In the genomic region with DNA sequence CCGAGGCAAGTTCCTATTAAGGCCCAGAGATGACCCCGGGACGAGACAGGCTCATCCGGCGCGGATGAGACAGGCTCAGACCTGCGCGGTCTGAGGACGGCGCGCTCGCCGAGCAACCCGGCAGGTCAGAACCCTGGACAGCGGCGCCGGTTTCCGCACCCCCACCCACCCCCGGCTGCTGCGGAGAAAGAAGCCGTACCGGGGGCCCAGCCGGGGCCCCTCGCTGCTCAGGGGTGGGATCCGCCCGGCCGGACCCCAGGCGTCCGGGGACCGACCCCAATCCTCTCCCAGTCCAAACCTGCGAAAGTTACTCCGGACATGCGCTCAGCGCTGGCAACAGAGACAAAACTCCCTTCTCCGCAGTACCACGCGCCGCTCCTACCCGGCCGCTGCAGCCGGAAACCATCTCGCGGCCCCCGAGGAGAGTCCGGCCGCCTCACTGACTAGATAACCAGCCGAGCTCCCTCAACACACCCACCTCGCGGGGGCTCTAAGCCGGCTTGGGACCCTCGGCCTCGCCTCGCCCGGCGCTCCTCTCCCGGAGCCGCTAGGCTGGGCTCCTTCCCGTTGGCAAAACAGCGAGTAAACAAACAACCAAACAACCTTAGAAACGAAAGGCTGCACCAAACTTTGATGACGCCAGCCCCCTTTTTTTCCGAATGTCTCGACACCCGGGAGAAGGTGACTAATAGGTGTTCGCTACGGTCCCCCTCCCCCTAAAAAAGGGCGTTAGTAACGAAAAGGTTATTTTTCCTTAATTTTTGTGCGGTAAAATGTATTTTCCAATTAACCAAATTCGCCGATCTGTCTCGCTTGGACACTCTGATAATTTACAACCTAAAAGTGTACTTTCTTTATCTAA, we compare ENCODE assay signal across 8 cellular contexts. TPM values are rescaled to one million over a fixed set of nuclear protein-coding genes. Genes with fewer than 3 reads are reported as not detected.
DNase-seq lines count a peak whose midpoint lies in the region; ATAC-seq and TF ChIP-seq lines count a peak whose summit lies in the region.

No MANE protein-coding gene starts in this region.

- peak overlapping the region; percentile 92 for H3K4me3 Mint-ChIP-seq in glutamatergic neuron (ENCODE audit: unreplicated experiment)

- peaks cover 26% of the 10 kb centered on the region for H3K4me1 Mint-ChIP-seq in glutamatergic neuron (ENCODE audit: low read depth, unreplicated experiment)

- H3K27me3 Mint-ChIP-seq in glutamatergic neuron (ENCODE audit: unreplicated experiment): peaks cover 25% of the 10 kb centered on the region

- peak overlapping the region; percentile 19 for H2AFZ ChIP-seq in parathyroid adenoma

- DNase-seq in NCI-H1417 (lab: John Stamatoyannopoulos, UW): peak in 2 of 3 experiments; percentile 28 to 42
- no peak for DNase-seq in NCI-H1417 treated with DMSO at 0.1 percent for 48 hours (lab: John Stamatoyannopoulos, UW)
- DNase-seq in NCI-H460 (ENCODE audit: extremely low read depth, low read depth): peak; percentile 30
- peak; percentile 56 for DNase-seq in activated gamma-delta T cell treated with Interleukin-2 at 50 U/mL for 16 hours
- DNase-seq in glutamatergic neuron: peak; percentile 45
- DNase-seq in NCI-H774 (lab: John Stamatoyannopoulos, UW): no peak

- peak overlapping the region; percentile 33 for H3K4me3 ChIP-seq in parathyroid adenoma (ENCODE audit: low read depth, low read length)

- no peaks in the 10 kb centered on the region for H3K36me3 ChIP-seq in parathyroid adenoma (ENCODE audit: control insufficient read depth, insufficient read depth, low read length)

- peaks cover 3% of the 10 kb centered on the region for H3K4me1 ChIP-seq in parathyroid adenoma

- H3K4me2 ChIP-seq in parathyroid adenoma (ENCODE audit: low read length): peak overlapping the region; percentile 47

- peaks cover 18% of the 10 kb centered on the region for H3K9me3 Mint-ChIP-seq in glutamatergic neuron (ENCODE audit: unreplicated experiment)

- peaks cover 20% of the 10 kb centered on the region for H3K27me3 ChIP-seq in parathyroid adenoma (ENCODE audit: control insufficient read depth, insufficient read depth, low read length)

- TF ChIP-seq CTCF in glutamatergic neuron (IDR thresholded peaks at IDR 0.05; ENCODE audit: partially characterized antibody, unreplicated experiment) (no peak), parathyroid adenoma (IDR thresholded peaks at IDR 0.05) (no peak)

- ATAC-seq in GM19035 (IDR thresholded peaks at IDR 0.05; ENCODE audit: unreplicated experiment): no peak

- H3K27ac ChIP-seq in parathyroid adenoma: no peak overlapping the region

- peak overlapping the region; percentile 68 for H3K27ac Mint-ChIP-seq in glutamatergic neuron (ENCODE audit: unreplicated experiment)

- no peak overlapping the region for H3K9ac ChIP-seq in parathyroid adenoma

- H3K9me3 ChIP-seq in parathyroid adenoma (ENCODE audit: control insufficient read depth, low read length): no peaks in the 10 kb centered on the region

- H3K79me2 ChIP-seq in parathyroid adenoma: no peaks in the 10 kb centered on the region

- peaks cover 8% of the 10 kb centered on the region for H3K36me3 Mint-ChIP-seq in glutamatergic neuron (ENCODE audit: unreplicated experiment)

RNA-seq across cellular contexts. Expression of a gene that starts 2.3 kb away (rescaled TPM):
- total RNA-seq in NCI-H460 (2014; rRNA removed; shearing (Covaris generic)): not detected in 2 replicates
- polyA plus RNA-seq in NCI-H460 (2014; cell fraction: nucleus; rRNA removed): not detected in 2 replicates
- 65.2 TPM for total RNA-seq in glutamatergic neuron (ENCODE audit: unreplicated experiment)

Comparison
In these comparisons a context has a peak if more than half of its experiments do, and no peak if none do; other contexts are left out.
1. DNase-seq: peak in NCI-H1417 (2 of 3), NCI-H460 (single experiment), activated gamma-delta T cell treated with Interleukin-2 at 50 U/mL for 16 hours (single experiment) and glutamatergic neuron (single experiment); none in NCI-H1417 treated with DMSO at 0.1 percent for 48 hours (single experiment) and NCI-H774 (single experiment).
2. RNA of a gene that starts 2.3 kb away (total RNA-seq): 65.2 TPM in glutamatergic neuron (single experiment); not detected in NCI-H460; every median in the first group is over 10 times any median in the second.